In the genomic region with DNA sequence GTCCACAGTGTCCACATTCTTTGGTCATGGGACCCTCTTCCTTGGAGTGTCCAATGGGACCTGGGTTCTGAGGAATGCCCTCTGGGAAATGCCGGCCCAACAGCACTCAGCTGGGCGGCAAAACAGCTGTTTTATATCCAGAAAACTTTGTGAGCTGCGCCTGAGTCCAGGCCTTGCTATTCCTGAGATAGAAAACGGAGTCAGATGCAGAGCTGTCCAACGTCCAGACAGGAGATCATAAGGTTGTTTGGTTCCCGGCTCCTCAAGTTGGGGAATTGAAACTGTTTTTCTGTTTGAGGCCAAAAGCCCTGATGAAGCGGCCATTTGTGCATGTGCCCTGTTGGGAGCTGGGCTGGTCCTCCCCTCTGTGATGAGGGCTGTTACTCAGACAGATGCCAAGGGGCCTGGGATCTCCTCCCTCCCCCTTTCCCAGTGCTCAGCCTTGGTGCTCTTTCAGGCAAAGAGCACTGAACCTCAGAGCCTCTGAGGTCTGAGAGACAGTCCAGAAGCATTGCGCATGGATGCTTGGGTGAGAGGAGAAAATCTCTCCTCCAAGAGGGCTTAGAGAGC, we compare ENCODE assay signal across 18 cellular contexts.
DNase-seq lines count a peak whose midpoint lies in the region; ATAC-seq and TF ChIP-seq lines count a peak whose summit lies in the region.
"Had no signal": no experiment of that assay in that cellular context is flagged by ENCODE, and none has a peak within 500 bp of the region (broad histone marks: within the 10 kb centered on the region; RNA-seq: fewer than 3 reads in every experiment).

No MANE protein-coding gene starts in this region.

- no peaks in the 10 kb centered on the region for H3K27me3 ChIP-seq in skeletal muscle tissue (ENCODE audit: control insufficient read depth in 3 of 3, insufficient read depth in 3 of 3, low read length in 3 of 3)

- peaks cover 0 to 7% of the 10 kb centered on the region in 2 donors for H3K4me1 Mint-ChIP-seq in stimulated activated naive B cell treated with anti-CD40 and anti-IgM and Interleukin-4, amounts not matched to agents 10 μg/mL and 1 μg/mL and 100 μg/mL, for 72 hours

- H3K36me3 ChIP-seq in skeletal muscle tissue (ENCODE audit: control insufficient read depth in 3 of 3, insufficient read depth in 3 of 3, low read length in 3 of 3), result peaks cover 0 to 2% (median 0%) of the 10 kb centered on the region in 3 donors

- H3K9me3 Mint-ChIP-seq in stimulated activated naive B cell treated with anti-CD40 and anti-IgM and Interleukin-4, amounts not matched to agents 10 μg/mL and 1 μg/mL and 100 μg/mL, for 72 hours, result no peaks in the 10 kb centered on the region

- no peak for TF ChIP-seq CTCF in coronary artery (IDR thresholded peaks at IDR 0.05)

- no peak overlapping the region for H3K4me3 Mint-ChIP-seq in stimulated activated naive B cell treated with anti-CD40 and anti-IgM and Interleukin-4, amounts not matched to agents 10 μg/mL and 1 μg/mL and 100 μg/mL, for 72 hours

- in situ Hi-C loops in G401 (cut with HindIII; ENCODE audit: low sequenced_read_pairs), result no loop called here

- peaks cover 40 to 45% (median 45%) of the 10 kb centered on the region in 3 donors for H3K4me1 ChIP-seq in skeletal muscle tissue (ENCODE audit: control insufficient read depth in 3 of 3, insufficient read depth in 3 of 3, low read length in 3 of 3)

- H3K27ac Mint-ChIP-seq in stimulated activated naive B cell treated with anti-CD40 and anti-IgM and Interleukin-4, amounts not matched to agents 10 μg/mL and 1 μg/mL and 100 μg/mL, for 72 hours, result no peak overlapping the region

- peaks cover 3 to 4% of the 10 kb centered on the region in 2 donors for H3K36me3 Mint-ChIP-seq in stimulated activated naive B cell treated with anti-CD40 and anti-IgM and Interleukin-4, amounts not matched to agents 10 μg/mL and 1 μg/mL and 100 μg/mL, for 72 hours

- DNase-seq in G401 (ENCODE audit: low spot score) (peak; percentile 38), coronary artery (ENCODE audit: low spot score) (no peak), left kidney (ENCODE audit: low read depth, low spot score) (peak; percentile 24), NCI-H82 treated with DMSO at 0.1 percent for 48 hours (lab: John Stamatoyannopoulos, UW; ENCODE audit: unreplicated experiment) (no peak), NCI-H524 (lab: John Stamatoyannopoulos, UW) (no peak)
- no peak for DNase-seq in stimulated activated naive B cell treated with anti-CD40 and anti-IgM and Interleukin-4, amounts not matched to agents 10 μg/mL and 1 μg/mL and 100 μg/mL, for 72 hours
- DNase-seq: activated gamma-delta T cell; anterior cingulate cortex; islet precursor cell; NCI-H1092; NCI-H69; occipital lobe; stimulated activated CD4-positive, alpha-beta T cell treated with anti-CD3 and anti-CD28 coated beads, Interleukin-12 subunit alpha, Interleukin-12 subunit beta, amount 100 ng/mL, for 4 hours; stimulated activated naive CD4-positive, alpha-beta T cell had no signal

- H3K27me3 Mint-ChIP-seq in stimulated activated naive B cell treated with anti-CD40 and anti-IgM and Interleukin-4, amounts not matched to agents 10 μg/mL and 1 μg/mL and 100 μg/mL, for 72 hours, result no peaks in the 10 kb centered on the region

- H3K27ac ChIP-seq in coronary artery (peak overlapping the region; percentile 25 to 72), skeletal muscle tissue (ENCODE audit: low read depth, low read length) (peak overlapping the region; percentile 58)

- no peaks in the 10 kb centered on the region for H3K9me3 ChIP-seq in skeletal muscle tissue (ENCODE audit: control insufficient read depth in 3 of 3, low read length in 3 of 3)

- peak overlapping the region; percentile 6 to 54 (median 10) for H3K9ac ChIP-seq in skeletal muscle tissue (ENCODE audit: low read depth in 1 of 3, low read length in 3 of 3)

- no peak for ATAC-seq in HG03342 (IDR thresholded peaks at IDR 0.05; ENCODE audit: unreplicated experiment)
- ATAC-seq in stimulated activated naive B cell treated with anti-CD40 and anti-IgM and Interleukin-4, amounts not matched to agents 10 μg/mL and 1 μg/mL and 100 μg/mL, for 72 hours (replicated peaks), result no peak
- ATAC-seq: K562, Panc1 had no signal

- H3K4me3 ChIP-seq in coronary artery (no peak overlapping the region), skeletal muscle tissue (ENCODE audit: low read length in 3 of 3) (no peak overlapping the region)
- H3K4me3 ChIP-seq: K562 had no signal

Comparison
In these comparisons a context has a peak if more than half of its experiments do, and no peak if none do; other contexts are left out.
1. DNase-seq: peak in G401 (single experiment) and left kidney (single experiment); none in coronary artery (single experiment), NCI-H82 treated with DMSO at 0.1 percent for 48 hours (single experiment), stimulated activated naive B cell treated with anti-CD40 and anti-IgM and Interleukin-4, amounts not matched to agents 10 μg/mL and 1 μg/mL and 100 μg/mL, for 72 hours (single experiment) and NCI-H524 (0 of 2).